34 cellular contexts compared by ENCODE assay signal in the genomic region with DNA sequence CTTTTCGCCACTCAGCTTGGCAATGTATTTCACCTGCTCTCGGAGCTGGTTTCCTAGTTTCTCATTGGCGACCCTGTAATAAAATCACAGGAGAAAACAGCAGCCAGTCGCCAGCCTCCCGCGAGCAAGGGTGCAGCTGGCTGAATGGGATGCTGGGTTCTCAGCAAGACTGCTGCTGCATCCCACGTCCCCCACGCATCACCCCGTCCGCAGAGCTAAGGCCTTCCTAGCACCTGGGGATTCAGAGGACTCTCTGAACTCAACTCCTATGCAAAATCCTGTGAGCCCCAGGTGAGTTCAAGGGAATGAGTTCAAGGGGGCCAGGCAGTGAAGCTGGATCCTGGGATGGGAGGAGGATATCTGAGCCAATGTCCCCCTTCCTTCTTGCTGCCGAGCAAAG. TPM values are rescaled to one million over a fixed set of nuclear protein-coding genes. Genes with fewer than 3 reads are reported as not detected.
"Had no signal": no experiment of that assay in that cellular context is flagged by ENCODE, and none has a peak within 500 bp of the region (broad histone marks: within the 10 kb centered on the region; RNA-seq: fewer than 3 reads in every experiment).

No MANE protein-coding gene starts in this region.

- DNase-seq: activated B cell treated with CpG ODN at 0.5 μM for 24 hours; activated CD4-positive, alpha-beta T cell treated with anti-CD3 and anti-CD28 coated beads for 48 hours; activated CD4-positive, alpha-beta T cell treated with anti-CD3 and anti-CD28 coated beads, Interleukin-2, amount 50 U/mL, for 1 hour; activated CD4-positive, alpha-beta T cell treated with anti-CD3 and anti-CD28 coated beads, Interleukin-2, amount 50 U/mL, for 48 hours; activated CD8-positive, alpha-beta memory T cell treated with anti-CD3 and anti-CD28 coated beads, Interleukin-2, amount 50 U/mL, for 48 hours; activated gamma-delta T cell; activated naive CD4-positive, alpha-beta T cell; activated naive CD4-positive, alpha-beta T cell treated with anti-CD3 and anti-CD28 coated beads, Interleukin-2, amount 10 ng/mL, durations not matched to agents 7 days and 5 days; activated naive CD8-positive, alpha-beta T cell treated with anti-CD3 and anti-CD28 coated beads, Interleukin-2, amount 10 ng/mL, durations not matched to agents 7 days and 5 days; activated T-cell treated with anti-CD3 and anti-CD28 coated beads for 4 hours; activated T-cell treated with anti-CD3 and anti-CD28 coated beads, Interleukin-2, amount 50 U/mL, for 24 hours; activated T-cell treated with anti-CD3 and anti-CD28 coated beads, Interleukin-2, amount 50 U/mL, for 72 hours; central memory CD4-positive, alpha-beta T cell; cortex of kidney; effector memory CD4-positive, alpha-beta T cell; endodermal cell; erythroblast; foreskin keratinocyte; gastrocnemius medialis; glutamatergic neuron; T-helper 1 cell; T-helper 17 cell; T1000; WERI-Rb-1 had no signal

- H3K27me3 ChIP-seq: ascending aorta, breast epithelium, cardiac muscle cell, esophagus muscularis mucosa, foreskin keratinocyte, gastrocnemius medialis had no signal

- H3K4me1 Mint-ChIP-seq: activated naive CD4-positive, alpha-beta T cell treated with anti-CD3 and anti-CD28 coated beads, Interleukin-2, amount 10 ng/mL, durations not matched to agents 7 days and 5 days had no signal

- ATAC-seq: activated CD4-positive, CD25-positive, alpha-beta regulatory T cell treated with anti-CD3 and anti-CD28 coated beads, Interleukin-2, amount 50 U/mL, for 24 hours; activated naive CD4-positive, alpha-beta T cell treated with anti-CD3 and anti-CD28 coated beads, Interleukin-2, amount 50 U/mL, for 72 hours; activated T-cell treated with anti-CD3 and anti-CD28 coated beads, Interleukin-2, amount 50 U/mL, for 72 hours; foreskin keratinocyte; gastrocnemius medialis; T-helper 17 cell had no signal

- H3K4me3 ChIP-seq: ascending aorta, breast epithelium, cardiac muscle cell, esophagus muscularis mucosa, gastrocnemius medialis had no signal

- H3K9me3 Mint-ChIP-seq: activated B cell treated with CpG ODN at 0.5 μM for 24 hours; activated naive CD4-positive, alpha-beta T cell treated with anti-CD3 and anti-CD28 coated beads, Interleukin-2, amount 10 ng/mL, durations not matched to agents 7 days and 5 days; activated naive CD4-positive, alpha-beta T cell treated with anti-CD3 and anti-CD28 coated beads, Interleukin-2, amount 50 U/mL, for 72 hours; activated naive CD8-positive, alpha-beta T cell treated with anti-CD3 and anti-CD28 coated beads, Interleukin-2, amount 10 ng/mL, durations not matched to agents 7 days and 5 days; activated T-cell treated with anti-CD3 and anti-CD28 coated beads, Interleukin-2, amount 50 U/mL, for 24 hours; activated T-cell treated with anti-CD3 and anti-CD28 coated beads, Interleukin-2, amount 50 U/mL, for 72 hours; brain; endodermal cell; T-helper 2 cell treated with Interferon-gamma antibody and Interleukin-4, amounts not matched to agents 5 μg/mL and 100 μg/mL, for 36 hours had no signal

- H3K27me3 Mint-ChIP-seq: activated B cell treated with CpG ODN at 0.5 μM for 24 hours; activated naive CD8-positive, alpha-beta T cell treated with anti-CD3 and anti-CD28 coated beads, Interleukin-2, amount 10 ng/mL, durations not matched to agents 7 days and 5 days; activated T-cell treated with anti-CD3 and anti-CD28 coated beads, Interleukin-2, amount 50 U/mL, for 24 hours; brain; T-helper 17 cell had no signal

- H3K4me3 Mint-ChIP-seq: activated B cell treated with CpG ODN at 0.5 μM for 24 hours; activated naive CD4-positive, alpha-beta T cell treated with anti-CD3 and anti-CD28 coated beads, Interleukin-2, amount 10 ng/mL, durations not matched to agents 7 days and 5 days; activated naive CD8-positive, alpha-beta T cell treated with anti-CD3 and anti-CD28 coated beads, Interleukin-2, amount 10 ng/mL, durations not matched to agents 7 days and 5 days; activated T-cell treated with anti-CD3 and anti-CD28 coated beads, Interleukin-2, amount 50 U/mL, for 24 hours; activated T-cell treated with anti-CD3 and anti-CD28 coated beads, Interleukin-2, amount 50 U/mL, for 72 hours; brain; endodermal cell; T-helper 17 cell; T-helper 2 cell treated with Interferon-gamma antibody and Interleukin-4, amounts not matched to agents 5 μg/mL and 100 μg/mL, for 36 hours had no signal

- H3K27ac ChIP-seq: ascending aorta, breast epithelium, cardiac muscle cell, esophagus muscularis mucosa, foreskin keratinocyte, gastrocnemius medialis, WERI-Rb-1 had no signal

- H3K36me3 ChIP-seq: ascending aorta, breast epithelium, cardiac muscle cell, esophagus muscularis mucosa, gastrocnemius medialis, WERI-Rb-1 had no signal

- H3K9me3 ChIP-seq: ascending aorta, breast epithelium, esophagus muscularis mucosa, gastrocnemius medialis had no signal

- H3K27ac Mint-ChIP-seq: activated B cell treated with CpG ODN at 0.5 μM for 24 hours; activated naive CD4-positive, alpha-beta T cell treated with anti-CD3 and anti-CD28 coated beads, Interleukin-2, amount 10 ng/mL, durations not matched to agents 7 days and 5 days; activated naive CD8-positive, alpha-beta T cell treated with anti-CD3 and anti-CD28 coated beads, Interleukin-2, amount 10 ng/mL, durations not matched to agents 7 days and 5 days; activated T-cell treated with anti-CD3 and anti-CD28 coated beads, Interleukin-2, amount 50 U/mL, for 24 hours; activated T-cell treated with anti-CD3 and anti-CD28 coated beads, Interleukin-2, amount 50 U/mL, for 72 hours; brain; endodermal cell; T-helper 17 cell; T-helper 2 cell treated with Interferon-gamma antibody and Interleukin-4, amounts not matched to agents 5 μg/mL and 100 μg/mL, for 36 hours had no signal

- H3K36me3 Mint-ChIP-seq: activated naive CD4-positive, alpha-beta T cell treated with anti-CD3 and anti-CD28 coated beads, Interleukin-2, amount 10 ng/mL, durations not matched to agents 7 days and 5 days; activated naive CD4-positive, alpha-beta T cell treated with anti-CD3 and anti-CD28 coated beads, Interleukin-2, amount 50 U/mL, for 72 hours; activated naive CD8-positive, alpha-beta T cell treated with anti-CD3 and anti-CD28 coated beads, Interleukin-2, amount 10 ng/mL, durations not matched to agents 7 days and 5 days; brain had no signal

- H3K4me1 ChIP-seq: ascending aorta, breast epithelium, foreskin keratinocyte, gastrocnemius medialis had no signal

RNA-seq across cellular contexts. Expression of a gene that starts 49.0 kb away (rescaled TPM):
- total RNA-seq: ascending aorta, gastrocnemius medialis had no signal

RNA-seq across cellular contexts. Expression of a gene that starts 59.9 kb away (rescaled TPM):
- total RNA-seq: activated B cell treated with CpG ODN at 0.5 μM for 24 hours; activated naive CD4-positive, alpha-beta T cell treated with anti-CD3 and anti-CD28 coated beads, Interleukin-2, amount 50 U/mL, for 72 hours; activated naive CD8-positive, alpha-beta T cell treated with anti-CD3 and anti-CD28 coated beads, Interleukin-2, amount 10 ng/mL, durations not matched to agents 7 days and 5 days; activated T-cell treated with anti-CD3 and anti-CD28 coated beads, Interleukin-2, amount 50 U/mL, for 72 hours; cardiac muscle cell; cerebellum; dermis microvascular lymphatic vessel endothelial cell; foreskin keratinocyte; T-helper 17 cell had no signal
